10 cellular contexts compared by ENCODE assay signal in the genomic region with DNA sequence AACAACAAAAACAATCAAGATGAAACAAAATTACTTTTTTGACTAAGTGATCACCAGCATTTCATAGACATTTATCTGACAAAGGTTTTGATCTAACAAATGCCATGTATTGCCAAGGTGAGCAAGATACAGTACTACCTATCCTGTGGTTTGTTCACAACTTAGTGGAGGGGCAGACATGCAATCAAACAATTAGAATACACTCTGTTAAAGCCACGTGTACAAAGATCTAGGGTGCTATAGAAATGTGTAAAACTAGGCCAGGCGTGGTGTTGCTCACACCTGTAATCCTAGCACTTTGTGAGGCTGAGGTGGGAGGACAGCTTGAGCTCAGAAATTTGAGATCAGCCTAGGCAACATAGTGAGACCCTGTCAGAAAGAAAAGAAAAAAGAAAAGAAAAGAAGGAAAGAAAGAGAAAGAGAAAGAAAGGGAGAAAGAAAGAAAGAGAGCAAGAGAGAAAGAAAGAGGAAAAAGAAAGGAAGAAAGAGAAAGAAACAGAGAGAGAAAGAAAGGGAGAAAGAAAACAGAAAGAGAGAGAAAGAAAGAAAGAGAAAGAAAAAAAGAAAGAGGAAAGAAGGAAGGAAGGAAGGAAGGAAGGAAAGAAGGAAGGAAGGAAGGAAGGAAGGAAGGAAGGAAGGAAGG. TPM values are rescaled to one million over a fixed set of nuclear protein-coding genes. Genes with fewer than 3 reads are reported as not detected.
DNase-seq lines count a peak whose midpoint lies in the region; ATAC-seq, FAIRE-seq and TF ChIP-seq lines count a peak whose summit lies in the region.
"Had no signal": no experiment of that assay in that cellular context is flagged by ENCODE, and none has a peak within 500 bp of the region (broad histone marks: within the 10 kb centered on the region; RNA-seq: fewer than 3 reads in every experiment).

No MANE protein-coding gene starts in this region.

- in situ Hi-C loops in HAP-1 (cut with MboI; ENCODE audit: low sequenced_read_pairs), result loop anchor here (10.0 kb wide), 1 partner anchor 150 kb away; no protein-coding TSS in a partner anchor

- H3K36me3 Mint-ChIP-seq in CD4-positive, CD25-positive, alpha-beta regulatory T cell, result peaks cover 8% of the 10 kb centered on the region
- H3K36me3 Mint-ChIP-seq in activated naive CD8-positive, alpha-beta T cell treated with anti-CD3 and anti-CD28 coated beads, Interleukin-2, amount 50 U/mL, for 24 hours (ENCODE audit: low read depth), result peaks cover 31% of the 10 kb centered on the region

- peaks cover 6% of the 10 kb centered on the region for H3K36me3 ChIP-seq in CD4-positive, CD25-positive, alpha-beta regulatory T cell (ENCODE audit: control insufficient read depth, insufficient read depth, low read length)
- H3K36me3 ChIP-seq in neutrophil (peaks cover 10% of the 10 kb centered on the region), HAP-1 (replicated peaks) (peaks cover 10% of the 10 kb centered on the region), prostate gland (no peaks in the 10 kb centered on the region)

- WGBS in prostate gland, result 61% methylated on average over 2 of the region's 2 CpGs

- TF ChIP-seq POLR2A in prostate gland (IDR thresholded peaks at IDR 0.05), result no peak

- H3K27me3 Mint-ChIP-seq in CD4-positive, CD25-positive, alpha-beta regulatory T cell, result no peaks in the 10 kb centered on the region
- no peaks in the 10 kb centered on the region for H3K27me3 Mint-ChIP-seq in activated naive CD8-positive, alpha-beta T cell treated with anti-CD3 and anti-CD28 coated beads, Interleukin-2, amount 50 U/mL, for 24 hours

- no peak for DNase-seq in CD4-positive, CD25-positive, alpha-beta regulatory T cell
- DNase-seq in GM19239 (ENCODE audit: insufficient read length, low spot score) (no peak), HAP-1 (ENCODE audit: low spot score in 2 of 2) (no peak), activated gamma-delta T cell treated with Interleukin-2 at 50 U/mL for 16 hours (no peak), prostate gland (ENCODE audit: low spot score) (no peak), GM19240 (ENCODE audit: insufficient read length, low spot score) (no peak)
- no peak for DNase-seq in activated naive CD8-positive, alpha-beta T cell treated with anti-CD3 and anti-CD28 coated beads, Interleukin-2, amount 50 U/mL, for 24 hours
- DNase-seq: DMS 273 treated with DMSO at 0.1 percent for 48 hours had no signal

- H3K4me1 ChIP-seq in CD4-positive, CD25-positive, alpha-beta regulatory T cell (ENCODE audit: control insufficient read depth, insufficient read depth, low read length, poor library complexity, severe bottlenecking), result peaks cover 76% of the 10 kb centered on the region
- H3K4me1 ChIP-seq in neutrophil (ENCODE audit: control insufficient read depth in 1 of 2, insufficient read depth in 1 of 2, low read depth in 1 of 2, low read length in 1 of 2) (peaks cover 27 to 30% of the 10 kb centered on the region in 2 experiments), HAP-1 (peaks cover 3% of the 10 kb centered on the region), prostate gland (replicated peaks) (no peaks in the 10 kb centered on the region)

- peak overlapping the region; percentile 87 for H3K4me3 ChIP-seq in CD4-positive, CD25-positive, alpha-beta regulatory T cell (ENCODE audit: low read depth, low read length)
- H3K4me3 ChIP-seq in neutrophil (ENCODE audit: low read depth in 1 of 2, low read length in 1 of 2) (peak overlapping the region in 1 of 2 experiments; percentile 28), HAP-1 (no peak overlapping the region), prostate gland (no peak overlapping the region)

- peak in 1 of 2 donors; percentile 24 for ATAC-seq in CD4-positive, CD25-positive, alpha-beta regulatory T cell (ENCODE audit: low read depth in 2 of 2)
- ATAC-seq in activated naive CD8-positive, alpha-beta T cell treated with anti-CD3 and anti-CD28 coated beads, Interleukin-2, amount 50 U/mL, for 24 hours, result no peak

- peak; percentile 69 for FAIRE-seq in GM19239 (lab: Jason Lieb, UNC)

- H3K9me3 Mint-ChIP-seq in CD4-positive, CD25-positive, alpha-beta regulatory T cell, result no peaks in the 10 kb centered on the region
- no peaks in the 10 kb centered on the region for H3K9me3 Mint-ChIP-seq in activated naive CD8-positive, alpha-beta T cell treated with anti-CD3 and anti-CD28 coated beads, Interleukin-2, amount 50 U/mL, for 24 hours
- H3K9me3 Mint-ChIP-seq: neural crest cell had no signal

- intact Hi-C loops in prostate gland (cut with DNase I), result loop anchor here (10.0 kb wide), 1 partner anchor 150 kb away; no protein-coding TSS in a partner anchor

- peaks cover 45 to 85% (median 66%) of the 10 kb centered on the region in 4 donors for H3K4me1 Mint-ChIP-seq in CD4-positive, CD25-positive, alpha-beta regulatory T cell
- H3K4me1 Mint-ChIP-seq in activated naive CD8-positive, alpha-beta T cell treated with anti-CD3 and anti-CD28 coated beads, Interleukin-2, amount 50 U/mL, for 24 hours, result peaks cover 75% of the 10 kb centered on the region

- H3K27me3 ChIP-seq in CD4-positive, CD25-positive, alpha-beta regulatory T cell (ENCODE audit: control insufficient read depth, insufficient read depth, low read length), result no peaks in the 10 kb centered on the region
- H3K27me3 ChIP-seq in neutrophil, result no peaks in the 10 kb centered on the region
- H3K27me3 ChIP-seq in HAP-1 (ENCODE audit: low read depth), result no peaks in the 10 kb centered on the region
- H3K27me3 ChIP-seq in prostate gland (replicated peaks; ENCODE audit: insufficient read depth), result no peaks in the 10 kb centered on the region

- peak overlapping the region; percentile 87 for H3K27ac ChIP-seq in CD4-positive, CD25-positive, alpha-beta regulatory T cell (ENCODE audit: insufficient read depth, low read length, poor library complexity, severe bottlenecking)
- H3K27ac ChIP-seq in neutrophil (peak overlapping the region; percentile 87), prostate gland (no peak overlapping the region)

- TF ChIP-seq CTCF in neutrophil (IDR thresholded peaks at IDR 0.05) (no peak), prostate gland (IDR thresholded peaks at IDR 0.05) (no peak)

- H3K27ac Mint-ChIP-seq in CD4-positive, CD25-positive, alpha-beta regulatory T cell, result peak overlapping the region; percentile 91 to 99 (median 98)
- H3K27ac Mint-ChIP-seq in activated naive CD8-positive, alpha-beta T cell treated with anti-CD3 and anti-CD28 coated beads, Interleukin-2, amount 50 U/mL, for 24 hours, result peak overlapping the region; percentile 99

- H3K4me3 Mint-ChIP-seq in CD4-positive, CD25-positive, alpha-beta regulatory T cell, result peak overlapping the region; percentile 85 to 97 (median 90)
- peak overlapping the region; percentile 85 for H3K4me3 Mint-ChIP-seq in activated naive CD8-positive, alpha-beta T cell treated with anti-CD3 and anti-CD28 coated beads, Interleukin-2, amount 50 U/mL, for 24 hours
- H3K4me3 Mint-ChIP-seq: neural crest cell had no signal

- H3K9me3 ChIP-seq in CD4-positive, CD25-positive, alpha-beta regulatory T cell (ENCODE audit: control insufficient read depth in 2 of 2, low read length in 2 of 2), result no peaks in the 10 kb centered on the region
- no peaks in the 10 kb centered on the region for H3K9me3 ChIP-seq in neutrophil
- H3K9me3 ChIP-seq in HAP-1, result no peaks in the 10 kb centered on the region
- no peaks in the 10 kb centered on the region for H3K9me3 ChIP-seq in prostate gland

RNA-seq across cellular contexts. Expression of gene TRIM69, which starts 1.4 kb away (rescaled TPM):
- 50.5 TPM for total RNA-seq in CD4-positive, CD25-positive, alpha-beta regulatory T cell
- 10 to 100 TPM; 38.1 to 61.5 (median 55.7) TPM for polyA plus RNA-seq in CD4-positive, CD25-positive, alpha-beta regulatory T cell
- total RNA-seq in prostate gland, result 10 to 100 TPM in 1 of 2 donors, 1 to 10 TPM in 1; 7.6 to 12.0 TPM

RNA-seq across cellular contexts. Expression of gene B2M, which starts 23.6 kb away (rescaled TPM):
- 7,793 TPM for total RNA-seq in CD4-positive, CD25-positive, alpha-beta regulatory T cell
- over 10,000 TPM; 37,989 to 53,417 (median 43,977) TPM for polyA plus RNA-seq in CD4-positive, CD25-positive, alpha-beta regulatory T cell
- total RNA-seq in prostate gland, result 1,000 to 10,000 TPM; 2,014 to 2,775 TPM

RNA-seq across cellular contexts. Expression of gene PATL2, which starts 23.8 kb away (rescaled TPM):
- 44.1 TPM for total RNA-seq in CD4-positive, CD25-positive, alpha-beta regulatory T cell
- polyA plus RNA-seq in CD4-positive, CD25-positive, alpha-beta regulatory T cell, result 10 to 100 TPM in 2 of 4 donors, 1 to 10 TPM in 2; 7.8 to 20.6 (median 12.8) TPM
- total RNA-seq in prostate gland, result 1 to 10 TPM in 1 of 2 donors, under 1 TPM in 1; 0.77 to 1.2 TPM

Comparison
In these comparisons a context has a peak if more than half of its experiments do, and no peak if none do; other contexts are left out.
1. H3K27ac ChIP-seq: peak in CD4-positive, CD25-positive, alpha-beta regulatory T cell (single experiment) and neutrophil (single experiment); none in prostate gland (0 of 2).
2. RNA of gene PATL2, which starts 23.8 kb away (total RNA-seq): 44.1 TPM in CD4-positive, CD25-positive, alpha-beta regulatory T cell (single experiment); 0.77 to 1.2 TPM in prostate gland; every median in the first group is over 10 times any median in the second.